8 cellular contexts compared by ENCODE assay signal in the genomic region with DNA sequence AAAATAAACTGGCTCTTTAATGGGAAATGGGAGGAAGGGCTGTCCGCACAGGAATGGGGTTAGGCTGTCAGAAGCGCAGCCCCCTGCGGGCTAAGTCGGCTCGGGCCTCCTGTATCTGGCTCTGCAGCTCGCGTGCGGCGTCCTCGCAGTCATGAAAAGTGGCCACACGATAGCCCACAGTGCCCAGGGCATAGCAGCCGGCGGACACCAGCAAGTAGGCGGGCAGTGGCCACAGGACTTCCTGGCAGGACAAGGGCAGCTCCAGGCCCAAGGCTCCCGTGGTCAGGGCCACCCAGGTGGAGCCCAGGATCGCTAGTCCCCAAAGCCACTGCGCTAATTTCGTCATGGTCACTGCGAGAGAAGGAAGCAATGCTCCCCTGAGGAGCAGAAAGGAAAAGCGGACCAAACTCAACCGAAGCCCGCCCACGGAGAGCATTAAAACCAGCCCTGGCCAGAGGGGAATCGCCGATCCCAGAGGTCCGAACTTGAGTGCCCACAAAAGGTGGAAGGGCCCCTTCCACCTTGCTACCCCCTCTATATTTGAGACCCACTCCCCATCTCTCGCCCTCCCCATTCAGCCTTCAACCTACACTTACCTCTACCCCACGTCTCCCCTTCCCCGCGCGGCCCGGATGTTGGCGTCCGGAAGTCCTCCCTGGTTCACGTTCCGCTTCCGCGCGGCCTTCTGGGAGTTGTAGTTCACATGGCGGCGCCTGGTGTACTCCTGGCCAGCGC. TPM values are rescaled to one million over a fixed set of nuclear protein-coding genes. Genes with fewer than 3 reads are reported as not detected.
A peak's percentile ranks its signal among the peaks of the same experiment; 100 is the strongest.
DNase-seq lines count a peak whose midpoint lies in the region; ATAC-seq and TF ChIP-seq lines count a peak whose summit lies in the region.

A gene with protein sequence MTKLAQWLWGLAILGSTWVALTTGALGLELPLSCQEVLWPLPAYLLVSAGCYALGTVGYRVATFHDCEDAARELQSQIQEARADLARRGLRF (minus strand): TSS at position 637 of the 735 bp plus-strand sequence. CDS start 291 bp downstream, at position 346.

- H3K36me3 Mint-ChIP-seq in T-helper 2 cell treated with Interferon-gamma antibody and Interleukin-4, amounts not matched to agents 5 μg/mL and 100 μg/mL, for 36 hours (ENCODE audit: low read depth) = peaks cover 23% of the 10 kb centered on the region

- peaks cover 29% of the 10 kb centered on the region for H3K4me1 Mint-ChIP-seq in T-helper 2 cell treated with Interferon-gamma antibody and Interleukin-4, amounts not matched to agents 5 μg/mL and 100 μg/mL, for 36 hours (ENCODE audit: low read depth)

- ATAC-seq in HG02798 (IDR thresholded peaks at IDR 0.05; ENCODE audit: poor library complexity, unreplicated experiment) = peak; percentile 74

- TF ChIP-seq CTCF in right atrium auricular region (IDR thresholded peaks at IDR 0.05) (peak in 1 of 2 donors; percentile 13), uterus (IDR thresholded peaks at IDR 0.05) (peak in 1 of 4 experiments; percentile 36)

- H3K9me3 ChIP-seq in right atrium auricular region (no peaks in the 10 kb centered on the region), uterus (no peaks in the 10 kb centered on the region)

- H3K27me3 ChIP-seq in right atrium auricular region (no peaks in the 10 kb centered on the region), uterus (no peaks in the 10 kb centered on the region)

- DNase-seq in NCI-H187 treated with DMSO at 0.1 percent for 48 hours (lab: John Stamatoyannopoulos, UW) = peak; percentile 71
- DNase-seq in T-helper 2 cell treated with Interferon-gamma antibody and Interleukin-4, amounts not matched to agents 5 μg/mL and 100 μg/mL, for 36 hours (ENCODE audit: low spot score) = peak; percentile 86
- peak; percentile 90 for DNase-seq in right atrium auricular region (ENCODE audit: low spot score)
- DNase-seq in putamen (ENCODE audit: low spot score) = peak; percentile 91
- peak; percentile 85 to 89 for DNase-seq in uterus

- H3K36me3 ChIP-seq in right atrium auricular region (no peaks in the 10 kb centered on the region), uterus (no peaks in the 10 kb centered on the region)

- TF ChIP-seq POLR2A in GM10847 (IDR thresholded peaks at IDR 0.05; ENCODE audit: extremely low read depth, insufficient read length) = peak; percentile 64
- TF ChIP-seq POLR2A in uterus (IDR thresholded peaks at IDR 0.05) = peak; percentile 52 to 71

- H3K4me3 ChIP-seq in right atrium auricular region (peak within 1 kb of the TSS; percentile 70 to 86), uterus (peak within 1 kb of the TSS; percentile 57 to 74)

- H3K27me3 Mint-ChIP-seq in T-helper 2 cell treated with Interferon-gamma antibody and Interleukin-4, amounts not matched to agents 5 μg/mL and 100 μg/mL, for 36 hours (ENCODE audit: low read depth) = peaks cover 8% of the 10 kb centered on the region

- H3K4me1 ChIP-seq in right atrium auricular region (peaks cover 0 to 37% of the 10 kb centered on the region in 2 donors), uterus (no peaks in the 10 kb centered on the region)

- H3K27ac ChIP-seq in angular gyrus (ENCODE audit: low read depth, low read length) (peak within 1 kb of the TSS; percentile 12), right atrium auricular region (peak within 1 kb of the TSS; percentile 85 to 91), uterus (peak within 1 kb of the TSS; percentile 80 to 84)

- H3K9me3 Mint-ChIP-seq in T-helper 2 cell treated with Interferon-gamma antibody and Interleukin-4, amounts not matched to agents 5 μg/mL and 100 μg/mL, for 36 hours = no peaks in the 10 kb centered on the region

- intact Hi-C loops in uterus (cut with DNase I; ENCODE audit: low total_unique reads) = no loop called here

- peak within 1 kb of the TSS; percentile 99 for H3K4me3 Mint-ChIP-seq in T-helper 2 cell treated with Interferon-gamma antibody and Interleukin-4, amounts not matched to agents 5 μg/mL and 100 μg/mL, for 36 hours

- peak within 1 kb of the TSS; percentile 95 for H3K27ac Mint-ChIP-seq in T-helper 2 cell treated with Interferon-gamma antibody and Interleukin-4, amounts not matched to agents 5 μg/mL and 100 μg/mL, for 36 hours

RNA-seq across cellular contexts. Expression of the gene that starts here (rescaled TPM):
- 10 to 100 TPM; 46.5 to 47.8 TPM for total RNA-seq in right atrium auricular region
- 10 to 100 TPM; 36.1 to 94.4 (median 85.4) TPM for total RNA-seq in uterus

Comparison
In these comparisons a context has a peak if more than half of its experiments do, and no peak if none do; other contexts are left out.
1. Peak in every context shown above with its lines: DNase-seq, ATAC-seq, H3K4me3 ChIP-seq and H3K27ac ChIP-seq.
2. H3K27ac ChIP-seq: peak in every context shown above with its lines; median percentile 88 in right atrium auricular region; 82 in uterus; 12 in angular gyrus.